ENCODE assay signal across 8 cellular contexts in the genomic region with DNA sequence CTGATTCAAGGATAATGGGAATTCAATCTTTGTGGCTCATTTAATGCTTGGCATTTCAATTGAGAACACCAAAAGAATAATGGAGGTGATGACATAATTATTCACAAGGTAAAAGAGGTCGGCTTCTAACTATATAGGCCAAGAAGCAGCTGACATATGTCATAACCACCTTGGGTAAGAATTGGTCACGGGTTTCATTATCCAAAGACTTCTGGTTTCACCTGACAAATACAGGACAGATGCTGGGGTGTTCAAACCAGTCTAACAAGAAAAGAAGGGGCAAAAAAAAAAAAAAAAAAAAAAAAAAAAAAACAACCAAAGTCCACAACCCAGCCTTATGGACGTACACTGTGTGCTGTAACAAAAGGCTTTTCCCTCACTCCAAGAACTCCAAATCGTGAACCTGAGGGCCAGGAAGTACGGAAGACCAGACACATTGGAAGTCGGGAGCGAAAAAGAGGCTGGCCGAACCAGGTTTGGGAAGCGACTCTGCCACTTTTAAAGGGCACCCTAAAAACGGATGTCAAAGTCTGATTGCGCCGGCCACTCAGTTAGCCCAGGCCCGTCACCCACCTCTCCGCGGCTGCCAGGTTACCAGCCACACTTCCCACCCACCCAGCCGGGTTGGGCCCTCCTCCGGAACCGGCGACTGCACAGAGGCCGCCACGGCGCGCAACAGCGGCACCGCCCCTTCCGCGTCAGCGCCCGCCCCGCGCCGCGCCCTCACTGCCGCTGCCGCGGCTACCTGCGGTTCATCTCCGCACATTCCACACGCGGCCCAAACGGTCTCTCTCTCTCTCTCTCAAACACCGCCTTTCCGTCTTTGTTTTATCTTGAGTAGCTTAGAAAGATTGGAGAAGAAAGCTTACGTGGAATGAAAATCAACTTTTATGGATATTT. TPM values are rescaled to one million over a fixed set of nuclear protein-coding genes. Genes with fewer than 3 reads are reported as not detected.
DNase-seq lines count a peak whose midpoint lies in the region; ATAC-seq and TF ChIP-seq lines count a peak whose summit lies in the region.

A gene with protein sequence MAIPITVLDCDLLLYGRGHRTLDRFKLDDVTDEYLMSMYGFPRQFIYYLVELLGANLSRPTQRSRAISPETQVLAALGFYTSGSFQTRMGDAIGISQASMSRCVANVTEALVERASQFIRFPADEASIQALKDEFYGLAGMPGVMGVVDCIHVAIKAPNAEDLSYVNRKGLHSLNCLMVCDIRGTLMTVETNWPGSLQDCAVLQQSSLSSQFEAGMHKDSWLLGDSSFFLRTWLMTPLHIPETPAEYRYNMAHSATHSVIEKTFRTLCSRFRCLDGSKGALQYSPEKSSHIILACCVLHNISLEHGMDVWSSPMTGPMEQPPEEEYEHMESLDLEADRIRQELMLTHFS (minus strand): TSS at position 677 of the 900 bp plus-strand sequence. CDS start 990 bp downstream, outside the sequence.

- H3K27ac ChIP-seq in ascending aorta, result peak within 1 kb of the TSS; percentile 98 to 99
- H3K27ac ChIP-seq in rectal smooth muscle tissue (ENCODE audit: low read depth, low read length), result peak within 1 kb of the TSS; percentile 96
- H3K27ac ChIP-seq in aorta (ENCODE audit: low read depth in 1 of 2, low read length in 2 of 2), result peak within 1 kb of the TSS; percentile 80 to 96

- TF ChIP-seq CTCF in ascending aorta (IDR thresholded peaks at IDR 0.05), result no peak

- peak; percentile 97 for ATAC-seq in GM18498 (IDR thresholded peaks at IDR 0.05; ENCODE audit: unreplicated experiment)
- ATAC-seq in HG02870 (IDR thresholded peaks at IDR 0.05; ENCODE audit: unreplicated experiment), result peak; percentile 91
- peak; percentile 99 for ATAC-seq in aorta (ENCODE audit: low FRiP score)

- H3K4me3 ChIP-seq in ascending aorta (peak within 1 kb of the TSS; percentile 96 to 100), rectal smooth muscle tissue (ENCODE audit: low read length) (peak within 1 kb of the TSS; percentile 100), aorta (ENCODE audit: low read length in 2 of 2) (peak within 1 kb of the TSS; percentile 95 to 100)

- DNase-seq in NCI-H146 (lab: John Stamatoyannopoulos, UW) (peak; percentile 88), T-helper 2 cell (peak; percentile 83 to 95 (median 90)), ascending aorta (ENCODE audit: low spot score in 2 of 2) (peak; percentile 36 to 94), hepatic stellate cell (ENCODE audit: low spot score) (peak; percentile 92), aorta (peak; percentile 92 to 96)

- no peaks in the 10 kb centered on the region for H3K27me3 ChIP-seq in ascending aorta
- no peaks in the 10 kb centered on the region for H3K27me3 ChIP-seq in rectal smooth muscle tissue (ENCODE audit: control insufficient read depth, insufficient read depth, low read length)
- no peaks in the 10 kb centered on the region for H3K27me3 ChIP-seq in aorta (ENCODE audit: control insufficient read depth in 1 of 2, insufficient read depth in 2 of 2, low read length in 1 of 2)

- WGBS in aorta, 2 donors, result 2% methylated on average over 44 of the region's 44 CpGs

- H3K9me3 ChIP-seq in ascending aorta (no peaks in the 10 kb centered on the region), aorta (ENCODE audit: control insufficient read depth, low read length) (no peaks in the 10 kb centered on the region)

- H3K4me1 ChIP-seq in ascending aorta (peaks cover 3 to 19% of the 10 kb centered on the region in 2 donors), rectal smooth muscle tissue (ENCODE audit: control insufficient read depth, insufficient read depth, low read length) (peaks cover 10% of the 10 kb centered on the region), aorta (ENCODE audit: control insufficient read depth in 1 of 2, insufficient read depth in 2 of 2, low read length in 2 of 2) (peaks cover 0 to 2% of the 10 kb centered on the region in 2 donors)

- peak within 1 kb of the TSS; percentile 99 for H3K9ac ChIP-seq in rectal smooth muscle tissue (ENCODE audit: low read length)

- H3K36me3 ChIP-seq in ascending aorta (peaks cover 7 to 13% of the 10 kb centered on the region in 2 donors), rectal smooth muscle tissue (ENCODE audit: control insufficient read depth, insufficient read depth, low read length) (no peaks in the 10 kb centered on the region), aorta (ENCODE audit: control insufficient read depth in 1 of 2, insufficient read depth in 2 of 2, low read length in 1 of 2) (no peaks in the 10 kb centered on the region)

- intact Hi-C loops in ascending aorta (cut with DNase I), result loop anchor here (1.0 to 10.0 kb wide), 4 partner anchors 22 to 270 kb away; a partner anchor contains a TSS
- intact Hi-C loops in aorta (cut with DNase I), result loop anchor here in 1 of 2 donors (5.0 to 10.0 kb wide), 2 partner anchors 72 to 224 kb away; a partner anchor contains a TSS

RNA-seq across cellular contexts. Expression of the gene that starts here (rescaled TPM):
- total RNA-seq in ascending aorta (not detected), aorta (1 to 10 TPM; 2.3 to 3.0 TPM)
- 1 to 10 TPM; 2.1 to 2.3 TPM for polyA plus RNA-seq in aorta

Comparison
In these comparisons a context has a peak if more than half of its experiments do, and no peak if none do; other contexts are left out.
1. Peak in every context shown above with its lines: DNase-seq, ATAC-seq, H3K4me3 ChIP-seq and H3K27ac ChIP-seq.
2. Peak in DNase-seq, H3K4me3 ChIP-seq and H3K27ac ChIP-seq in ascending aorta; RNA of the gene not detected or under 1 TPM.